ENCODE assay signal across 1 cellular context in the genomic region with DNA sequence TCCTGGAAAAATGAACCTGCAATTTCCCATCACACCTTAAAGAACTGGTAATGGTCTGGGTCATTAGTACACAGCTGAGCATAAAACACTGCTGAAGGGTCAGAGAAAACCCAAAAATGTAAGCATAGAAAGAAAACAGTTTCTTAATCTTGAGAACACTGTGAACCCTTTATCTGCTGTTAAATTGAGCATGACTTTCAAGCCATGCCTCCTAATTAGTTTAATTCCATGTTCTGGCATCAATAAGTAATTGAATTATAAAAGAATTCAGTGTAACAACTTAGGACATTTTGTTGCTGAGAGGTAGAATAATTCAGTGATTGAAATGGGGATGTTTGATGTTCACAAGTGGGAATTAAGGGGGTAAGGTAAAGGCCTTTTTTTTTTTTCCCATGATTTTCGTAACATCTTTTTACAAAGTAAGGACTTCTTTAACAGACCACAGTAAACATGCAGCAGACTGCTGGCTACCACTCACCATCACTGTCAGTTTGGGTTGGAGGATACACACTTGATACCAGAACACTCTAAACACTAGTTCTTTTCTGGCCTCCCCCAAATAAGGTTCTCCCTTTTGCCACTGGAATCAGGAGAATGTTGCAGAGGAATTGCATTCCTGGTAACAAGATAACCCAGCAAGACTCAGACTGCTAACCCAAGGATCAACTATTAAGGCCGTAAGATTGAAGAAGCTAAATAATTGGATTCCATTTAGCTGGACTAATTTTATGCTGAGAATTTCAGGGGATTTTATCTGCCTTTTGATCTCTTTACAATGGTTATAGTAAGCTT.
TF ChIP-seq lines count a peak whose summit lies in the region.

No MANE protein-coding gene starts in this region.

TF ChIP-seq in SK-N-SH treated with all-trans-retinoic acid at 6 μM for 48 hours, 23 proteins besides CTCF, POLR2A, EP300 and RAD21 (continued from another document):
- TF ChIP-seq, protein P1, sequence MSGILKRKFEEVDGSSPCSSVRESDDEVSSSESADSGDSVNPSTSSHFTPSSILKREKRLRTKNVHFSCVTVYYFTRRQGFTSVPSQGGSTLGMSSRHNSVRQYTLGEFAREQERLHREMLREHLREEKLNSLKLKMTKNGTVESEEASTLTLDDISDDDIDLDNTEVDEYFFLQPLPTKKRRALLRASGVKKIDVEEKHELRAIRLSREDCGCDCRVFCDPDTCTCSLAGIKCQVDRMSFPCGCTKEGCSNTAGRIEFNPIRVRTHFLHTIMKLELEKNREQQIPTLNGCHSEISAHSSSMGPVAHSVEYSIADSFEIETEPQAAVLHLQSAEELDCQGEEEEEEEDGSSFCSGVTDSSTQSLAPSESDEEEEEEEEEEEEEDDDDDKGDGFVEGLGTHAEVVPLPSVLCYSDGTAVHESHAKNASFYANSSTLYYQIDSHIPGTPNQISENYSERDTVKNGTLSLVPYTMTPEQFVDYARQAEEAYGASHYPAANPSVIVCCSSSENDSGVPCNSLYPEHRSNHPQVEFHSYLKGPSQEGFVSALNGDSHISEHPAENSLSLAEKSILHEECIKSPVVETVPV (CRISPR knock-in tag; IDR thresholded peaks at IDR 0.05): no peak
- TF ChIP-seq RARB (CRISPR knock-in tag; IDR thresholded peaks at IDR 0.05) (no peak), GLIS3 (CRISPR knock-in tag; IDR thresholded peaks at IDR 0.05) (no peak), ESRRG (CRISPR knock-in tag; IDR thresholded peaks at IDR 0.05) (no peak), TOX (CRISPR knock-in tag; IDR thresholded peaks at IDR 0.05; ENCODE audit: borderline replicate concordance) (no peak), ZC3H10 (CRISPR knock-in tag; IDR thresholded peaks at IDR 0.05) (no peak), ZNF70 (CRISPR knock-in tag; IDR thresholded peaks at IDR 0.05) (no peak)
